In genomic region chr13:25965596-25965995, GRCh38 we compare ENCODE assay signal across 23 cellular contexts.
A peak's percentile ranks its signal among the peaks of the same experiment; 100 is the strongest.
DNase-seq lines count a peak whose midpoint lies in the region; ATAC-seq, FAIRE-seq and TF ChIP-seq lines count a peak whose summit lies in the region.
"Had no signal": no experiment of that assay in that cellular context is flagged by ENCODE, and none has a peak within 500 bp of the region (broad histone marks: within the 10 kb centered on the region; RNA-seq: fewer than 3 reads in every experiment).

No MANE protein-coding gene starts in this region.

- no peak overlapping the region for H3K4me3 ChIP-seq in CD4-positive, CD25-positive, alpha-beta regulatory T cell (ENCODE audit: low read depth, low read length)
- H3K4me3 ChIP-seq in endothelial cell of umbilical vein (replicated peaks in 1 of 3; ENCODE audit: insufficient read depth in 1 of 3, low read depth in 1 of 3, low read length in 3 of 3) = no peak overlapping the region
- H3K4me3 ChIP-seq: A549; BLaER1 treated with 17β-estradiol and CSF1 and Interleukin-3, amounts not matched to agents 10 nM and 100 nM; GM12878 had no signal

- peaks cover 4% of the 10 kb centered on the region for H3K27me3 Mint-ChIP-seq in CD4-positive, CD25-positive, alpha-beta regulatory T cell
- H3K27me3 Mint-ChIP-seq in chondrocyte (ENCODE audit: low read depth) = no peaks in the 10 kb centered on the region
- H3K27me3 Mint-ChIP-seq: B cell; CD4-positive, alpha-beta memory T cell; CD8-positive, alpha-beta memory T cell had no signal

- H3K9me3 ChIP-seq in CD4-positive, CD25-positive, alpha-beta regulatory T cell (ENCODE audit: control insufficient read depth in 2 of 2, low read length in 2 of 2) = no peaks in the 10 kb centered on the region
- H3K9me3 ChIP-seq in endothelial cell of umbilical vein (replicated peaks; ENCODE audit: control insufficient read depth, insufficient read depth, low read length) = no peaks in the 10 kb centered on the region
- H3K9me3 ChIP-seq: A549; BLaER1 treated with 17β-estradiol and CSF1 and Interleukin-3, amounts not matched to agents 10 nM and 100 nM had no signal

- ATAC-seq in CD4-positive, CD25-positive, alpha-beta regulatory T cell (ENCODE audit: low read depth in 2 of 2) = no peak
- ATAC-seq in GM18511 (IDR thresholded peaks at IDR 0.05; ENCODE audit: unreplicated experiment) = no peak
- ATAC-seq: A549, GM12878 had no signal

- H3K4me1 Mint-ChIP-seq in CD4-positive, CD25-positive, alpha-beta regulatory T cell = peaks cover 0 to 6% (median 2%) of the 10 kb centered on the region in 4 donors
- H3K4me1 Mint-ChIP-seq in chondrocyte (ENCODE audit: low read depth) = peaks cover 5% of the 10 kb centered on the region
- H3K4me1 Mint-ChIP-seq: B cell had no signal

- no peaks in the 10 kb centered on the region for H3K4me1 ChIP-seq in CD4-positive, CD25-positive, alpha-beta regulatory T cell (ENCODE audit: control insufficient read depth, insufficient read depth, low read length, poor library complexity, severe bottlenecking)
- peaks cover 19% of the 10 kb centered on the region for H3K4me1 ChIP-seq in endothelial cell of umbilical vein (ENCODE audit: control insufficient read depth, extremely low read depth, insufficient read depth, low read length)
- H3K4me1 ChIP-seq: A549 had no signal

- H3K4me3 Mint-ChIP-seq in CD4-positive, CD25-positive, alpha-beta regulatory T cell = no peak overlapping the region
- no peak overlapping the region for H3K4me3 Mint-ChIP-seq in chondrocyte (ENCODE audit: unreplicated experiment)
- H3K4me3 Mint-ChIP-seq: B cell; CD4-positive, alpha-beta memory T cell; CD8-positive, alpha-beta memory T cell had no signal

- POLR2A ChIA-PET in endothelial cell of umbilical vein (lab: Charles Lee) = no interaction called here

- no peaks in the 10 kb centered on the region for H4K20me1 ChIP-seq in endothelial cell of umbilical vein (replicated peaks; ENCODE audit: control insufficient read depth, extremely low read depth, insufficient read depth, low read length)
- H4K20me1 ChIP-seq: BLaER1 treated with 17β-estradiol and CSF1 and Interleukin-3, amounts not matched to agents 10 nM and 100 nM had no signal

- peak overlapping the region; percentile 20 for H3K4me2 ChIP-seq in endothelial cell of umbilical vein (ENCODE audit: insufficient read depth, low read length)
- H3K4me2 ChIP-seq: A549; BLaER1 treated with 17β-estradiol and CSF1 and Interleukin-3, amounts not matched to agents 10 nM and 100 nM had no signal

- H3K36me3 ChIP-seq in CD4-positive, CD25-positive, alpha-beta regulatory T cell (ENCODE audit: control insufficient read depth, insufficient read depth, low read length) = no peaks in the 10 kb centered on the region
- H3K36me3 ChIP-seq in endothelial cell of umbilical vein (ENCODE audit: control insufficient read depth in 2 of 2, extremely low read depth in 1 of 2, insufficient read depth in 2 of 2, low read length in 2 of 2) = no peaks in the 10 kb centered on the region
- H3K36me3 ChIP-seq: BLaER1 treated with 17β-estradiol and CSF1 and Interleukin-3, amounts not matched to agents 10 nM and 100 nM had no signal

- peak; percentile 67 for FAIRE-seq in endothelial cell of umbilical vein (lab: Jason Lieb, UNC)
- FAIRE-seq: A549, GM12878, GM12892 had no signal

- no peaks in the 10 kb centered on the region for H3K9me1 ChIP-seq in endothelial cell of umbilical vein (replicated peaks; ENCODE audit: control insufficient read depth, extremely low read depth, insufficient read depth, low read length)

- H3K27me3 ChIP-seq in CD4-positive, CD25-positive, alpha-beta regulatory T cell (ENCODE audit: control insufficient read depth, insufficient read depth, low read length) = no peaks in the 10 kb centered on the region
- no peaks in the 10 kb centered on the region for H3K27me3 ChIP-seq in endothelial cell of umbilical vein (ENCODE audit: control insufficient read depth in 2 of 2, insufficient read depth in 2 of 2, low read length in 2 of 2)
- H3K27me3 ChIP-seq: BLaER1 treated with 17β-estradiol and CSF1 and Interleukin-3, amounts not matched to agents 10 nM and 100 nM had no signal

- H3K9ac ChIP-seq in endothelial cell of umbilical vein (replicated peaks; ENCODE audit: extremely low read depth, insufficient read depth, low read length) = no peak overlapping the region
- H3K9ac ChIP-seq: BLaER1 treated with 17β-estradiol and CSF1 and Interleukin-3, amounts not matched to agents 10 nM and 100 nM had no signal

- H3K79me2 ChIP-seq in endothelial cell of umbilical vein (ENCODE audit: control insufficient read depth, insufficient read depth, low read length) = no peaks in the 10 kb centered on the region

- H3K9me3 Mint-ChIP-seq in CD4-positive, CD25-positive, alpha-beta regulatory T cell = peaks cover 0 to 2% (median 0%) of the 10 kb centered on the region in 7 donors
- H3K9me3 Mint-ChIP-seq in chondrocyte (ENCODE audit: low read depth) = no peaks in the 10 kb centered on the region
- H3K9me3 Mint-ChIP-seq: CD8-positive, alpha-beta memory T cell had no signal

- DNase-seq in CD4-positive, CD25-positive, alpha-beta regulatory T cell = no peak
- DNase-seq in dermis blood vessel endothelial cell = peak; percentile 37
- DNase-seq in endothelial cell of umbilical vein (ENCODE audit: low read depth, low spot score) = peak; percentile 70
- DNase-seq in chondrocyte (ENCODE audit: low spot score) = no peak
- DNase-seq: AML-193; CD4-positive, alpha-beta memory T cell; CD8-positive, alpha-beta memory T cell; COR-L47; DMS 273 treated with DMSO at 0.1 percent for 48 hours; DMS153; DMS53; DMS79; DND-41; EL; GDM1 had no signal

- CTCF ChIA-PET in endothelial cell of umbilical vein (lab: Charles Lee) = interaction anchor here (1.0 to 2.1 kb wide), 2 partner anchors 11 to 96 kb away, joined by 3 to 5 read pairs; no protein-coding TSS in a partner anchor

- no peak for TF ChIP-seq CTCF in endothelial cell of umbilical vein (IDR thresholded peaks at IDR 0.05; ENCODE audit: extremely low read depth in 1 of 2, insufficient read depth in 1 of 2, low read depth in 1 of 2, low read length in 2 of 2)
- TF ChIP-seq CTCF in chondrocyte (IDR thresholded peaks at IDR 0.05) = no peak

- no peak overlapping the region for H3K27ac ChIP-seq in CD4-positive, CD25-positive, alpha-beta regulatory T cell (ENCODE audit: insufficient read depth, low read length, poor library complexity, severe bottlenecking)
- H3K27ac ChIP-seq in endothelial cell of umbilical vein (ENCODE audit: insufficient read depth, low read depth, low read length) = no peak overlapping the region
- H3K27ac ChIP-seq: 22Rv1; A549; BLaER1 treated with 17β-estradiol and CSF1 and Interleukin-3, amounts not matched to agents 10 nM and 100 nM; C4-2B had no signal

- dilution Hi-C loops in endothelial cell of umbilical vein (cut with MboI; ENCODE audit: extremely low pct_ligation_motif_present, low sequenced_read_pairs) = no loop called here

- H3K27ac Mint-ChIP-seq in CD4-positive, CD25-positive, alpha-beta regulatory T cell = peak overlapping the region in 2 of 3 donors; percentile 25 to 69
- no peak overlapping the region for H3K27ac Mint-ChIP-seq in chondrocyte (ENCODE audit: unreplicated experiment)
- H3K27ac Mint-ChIP-seq: B cell; CD4-positive, alpha-beta memory T cell had no signal

- H2AFZ ChIP-seq in endothelial cell of umbilical vein (ENCODE audit: low read depth, low read length) = no peak overlapping the region

- no peaks in the 10 kb centered on the region for H3K36me3 Mint-ChIP-seq in CD4-positive, CD25-positive, alpha-beta regulatory T cell
- H3K36me3 Mint-ChIP-seq in chondrocyte (ENCODE audit: low read depth) = no peaks in the 10 kb centered on the region
- H3K36me3 Mint-ChIP-seq: CD4-positive, alpha-beta memory T cell; CD8-positive, alpha-beta memory T cell had no signal

- intact Hi-C loops in endothelial cell of umbilical vein (cut with micrococcal nuclease) = loop anchor here (10.0 kb wide), 1 partner anchor 131 kb away; no protein-coding TSS in a partner anchor

- no peak for TF ChIP-seq POLR2A in endothelial cell of umbilical vein (IDR thresholded peaks at IDR 0.05; ENCODE audit: low read depth, low read length)

- no TSS peak for BruUV-seq in endothelial cell of umbilical vein (replicated peaks; lab: Mats Ljungman, UMichigan)

TF ChIP-seq in endothelial cell of umbilical vein, 7 proteins besides CTCF, POLR2A, EP300 and RAD21:
- TF ChIP-seq FOS (IDR thresholded peaks at IDR 0.05; ENCODE audit: borderline replicate concordance, insufficient read depth, low read length) = no peak
TF ChIP-seq in endothelial cell of umbilical vein: peak in this region for 0.

Comparison
In these comparisons a context has a peak if more than half of its experiments do, and no peak if none do; other contexts are left out.
1. DNase-seq: peak in dermis blood vessel endothelial cell (single experiment) and endothelial cell of umbilical vein (single experiment); none in CD4-positive, CD25-positive, alpha-beta regulatory T cell (0 of 3) and chondrocyte (single experiment).